Comparison of ENCODE assay signal across 17 cellular contexts in genomic region chr12:112349440-112349839, GRCh38. TPM values are rescaled to one million over a fixed set of nuclear protein-coding genes. Genes with fewer than 3 reads are reported as not detected.
DNase-seq lines count a peak whose midpoint lies in the region; ATAC-seq, FAIRE-seq and TF ChIP-seq lines count a peak whose summit lies in the region.
"Had no signal": no experiment of that assay in that cellular context is flagged by ENCODE, and none has a peak within 500 bp of the region (broad histone marks: within the 10 kb centered on the region; RNA-seq: fewer than 3 reads in every experiment).

No MANE protein-coding gene starts in this region.

- peaks cover 9% of the 10 kb centered on the region; the same call in 1 of the 2 replicates for H4K20me1 ChIP-seq in K562 (replicated peaks; ENCODE audit: control insufficient read depth, insufficient read depth, low read length)

- H3K27me3 Mint-ChIP-seq in naive B cell: no peaks in the 10 kb centered on the region
- H3K27me3 Mint-ChIP-seq: activated naive CD4-positive, alpha-beta T cell treated with anti-CD3 and anti-CD28 coated beads, Interleukin-2, amount 50 U/mL, for 24 hours had no signal

- TF ChIP-seq EP300 in Ishikawa (IDR thresholded peaks at IDR 0.05; ENCODE audit: borderline replicate concordance) (no peak), K562 (IDR thresholded peaks at IDR 0.05; ENCODE audit: low read length) (no peak)

- WGBS in K562 (ENCODE audit: insufficient coverage, low coverage, missing lambda C conversion rate): 15% methylated on average over 2 of the region's 2 CpGs
- WGBS in small intestine, 3 donors: 70 to 82% (median 79%) methylated on average over 2 of the region's 2 CpGs

- TF ChIP-seq RAD21 in Ishikawa (IDR thresholded peaks at IDR 0.05; ENCODE audit: low read depth) (no peak), K562 (CRISPR knock-in tag; conservative IDR thresholded peaks at IDR 0.05 in 1 of 2, IDR thresholded peaks at IDR 0.05 in 1 of 2) (no peak)

- H3K79me2 ChIP-seq in K562 (ENCODE audit: control insufficient read depth, insufficient read depth, low read length): peaks cover 68% of the 10 kb centered on the region

- BruUV-seq in K562 (replicated peaks; lab: Mats Ljungman, UMichigan): no TSS peak

- in situ Hi-C loops in K562 (cut with MboI): no loop called here

- H3K4me1 Mint-ChIP-seq in naive B cell: peaks cover 53 to 89% (median 75%) of the 10 kb centered on the region in 3 donors

- no peak for TF ChIP-seq CTCF in K562 (IDR thresholded peaks at IDR 0.05 in 2 of 3, conservative IDR thresholded peaks at IDR 0.05 in 1 of 3; ENCODE audit: insufficient read depth in 2 of 3, low read depth in 1 of 3, low read length in 3 of 3)

- POLR2A ChIA-PET in K562 (lab: Yijun Ruan, JAX): interaction anchor here (2.2 kb wide), 1 partner anchor 15 kb away, joined by 10 read pairs; no protein-coding TSS in a partner anchor

- ATAC-seq in K562 (no peak), naive B cell (ENCODE audit: low read depth in 2 of 2) (peak; percentile 21 to 63), GM21447 (IDR thresholded peaks at IDR 0.05; ENCODE audit: unreplicated experiment) (no peak)
- ATAC-seq: HepG2 had no signal

- H3K4me3 Mint-ChIP-seq in naive B cell: peak overlapping the region; percentile 7 to 90 (median 68)
- H3K4me3 Mint-ChIP-seq: activated naive CD4-positive, alpha-beta T cell treated with anti-CD3 and anti-CD28 coated beads, Interleukin-2, amount 50 U/mL, for 24 hours; H9 had no signal

- peak; percentile 73 to 91 for DNase-seq in NCI-H446 (lab: John Stamatoyannopoulos, UW)
- no peak for DNase-seq in K562 (ENCODE audit: extremely low read depth in 1 of 4, low spot score in 3 of 4)
- DNase-seq in naive B cell: no peak
- DNase-seq in ecto neural progenitor cell (ENCODE audit: low spot score): no peak
- DNase-seq in small intestine: no peak
- DNase-seq in activated T-cell treated with anti-CD3 and anti-CD28 coated beads for 4 hours: no peak
- DNase-seq: AML-193; DMS153; H9; islet precursor cell; NCI-H1930; stimulated activated CD4-positive, alpha-beta T cell treated with anti-CD3 and anti-CD28 coated beads, Interleukin-12 subunit alpha, Interleukin-12 subunit beta, amount 100 ng/mL, for 4 hours had no signal

- no peak for TF ChIP-seq POLR2A in K562 (conservative IDR thresholded peaks at IDR 0.05)

- FAIRE-seq in K562 (lab: Jason Lieb, UNC) (peak; percentile 19), small intestine (lab: Jason Lieb, UNC) (no peak)
- FAIRE-seq: HepG2 had no signal

- no peaks in the 10 kb centered on the region for H3K9me1 ChIP-seq in K562 (ENCODE audit: control insufficient read depth, insufficient read depth, low read length)

- H3K27ac ChIP-seq in K562 (ENCODE audit: extremely low read depth, low read depth, low read length) (no peak overlapping the region), small intestine (ENCODE audit: low read depth in 1 of 2, low read length in 1 of 2) (no peak overlapping the region)
- H3K27ac ChIP-seq: cardiac muscle cell had no signal

- H3K36me3 Mint-ChIP-seq in naive B cell: no peaks in the 10 kb centered on the region

- H3K9ac ChIP-seq in K562 (ENCODE audit: insufficient read depth in 1 of 2, low read depth in 2 of 2, low read length in 2 of 2): no peak overlapping the region

- H3K4me2 ChIP-seq in K562 (ENCODE audit: insufficient read depth, low read length): no peak overlapping the region

- no peaks in the 10 kb centered on the region for H3K9me3 Mint-ChIP-seq in naive B cell
- H3K9me3 Mint-ChIP-seq: activated naive CD4-positive, alpha-beta T cell treated with anti-CD3 and anti-CD28 coated beads, Interleukin-2, amount 50 U/mL, for 24 hours; H9 had no signal

- H3K9me3 ChIP-seq in K562 (replicated peaks; ENCODE audit: control insufficient read depth, insufficient read depth, low read depth, low read length) (no peaks in the 10 kb centered on the region), small intestine (ENCODE audit: control insufficient read depth, low read depth) (no peaks in the 10 kb centered on the region)

- no peak overlapping the region for H2AFZ ChIP-seq in K562 (ENCODE audit: low read depth, low read length)

- peaks cover 41 to 45% of the 10 kb centered on the region in 2 experiments for H3K4me1 ChIP-seq in K562 (replicated peaks in 1 of 2; ENCODE audit: control insufficient read depth in 2 of 2, insufficient read depth in 2 of 2, low read length in 2 of 2)
- H3K4me1 ChIP-seq in small intestine (ENCODE audit: control insufficient read depth in 2 of 2, insufficient read depth in 1 of 2, low read depth in 1 of 2, low read length in 1 of 2): peaks cover 0 to 3% of the 10 kb centered on the region in 2 donors

- H3K36me3 ChIP-seq in K562 (ENCODE audit: control insufficient read depth, insufficient read depth, low read length): no peaks in the 10 kb centered on the region
- no peaks in the 10 kb centered on the region for H3K36me3 ChIP-seq in small intestine (ENCODE audit: control insufficient read depth in 2 of 2, insufficient read depth in 2 of 2, low read length in 2 of 2)
- H3K36me3 ChIP-seq: cardiac muscle cell had no signal

- peak overlapping the region; percentile 54 to 95 (median 86) for H3K27ac Mint-ChIP-seq in naive B cell
- H3K27ac Mint-ChIP-seq: activated naive CD4-positive, alpha-beta T cell treated with anti-CD3 and anti-CD28 coated beads, Interleukin-2, amount 50 U/mL, for 24 hours; H9 had no signal

- no peak overlapping the region for H3K4me3 ChIP-seq in K562
- H3K4me3 ChIP-seq in small intestine (ENCODE audit: low read depth in 1 of 2, low read length in 2 of 2): no peak overlapping the region
- H3K4me3 ChIP-seq: cardiac muscle cell had no signal

- intact Hi-C loops in K562 (cut with micrococcal nuclease): no loop called here

- CTCF ChIA-PET in K562 (lab: Yijun Ruan, JAX; ENCODE audit: low intra/inter-chr PET ratio): no interaction called here

- H3K27me3 ChIP-seq in K562 (ENCODE audit: control insufficient read depth in 2 of 2, insufficient read depth in 2 of 2, low read length in 2 of 2): no peaks in the 10 kb centered on the region
- H3K27me3 ChIP-seq in small intestine (ENCODE audit: control insufficient read depth in 2 of 2, insufficient read depth in 2 of 2, low read length in 2 of 2): no peaks in the 10 kb centered on the region
- H3K27me3 ChIP-seq: cardiac muscle cell had no signal

TF ChIP-seq in Ishikawa, 13 proteins besides CTCF, POLR2A, EP300 and RAD21:
- TF ChIP-seq EGR1 (IDR thresholded peaks at IDR 0.05): no peak
- peak; percentile 37 for TF ChIP-seq NFIC (IDR thresholded peaks at IDR 0.05)
TF ChIP-seq in Ishikawa: peak in this region for 1.

TF ChIP-seq in K562, 482 proteins besides CTCF, POLR2A, EP300 and RAD21 (continues in another document):
- no peak for TF ChIP-seq RFX1 (IDR thresholded peaks at IDR 0.05)
- TF ChIP-seq SIRT6 (IDR thresholded peaks at IDR 0.05; ENCODE audit: low read depth, low read length): no peak
- TF ChIP-seq KAT2B (IDR thresholded peaks at IDR 0.05; ENCODE audit: low read depth, low read length): no peak
- no peak for TF ChIP-seq RBM22 (IDR thresholded peaks at IDR 0.05; ENCODE audit: low read depth, low read length, poor library complexity, severe bottlenecking)
- TF ChIP-seq SMARCB1 (IDR thresholded peaks at IDR 0.05; ENCODE audit: insufficient read length, low read depth): no peak
- TF ChIP-seq KAT7 (CRISPR knock-in tag; IDR thresholded peaks at IDR 0.05; ENCODE audit: borderline replicate concordance): no peak

RNA-seq across cellular contexts. Expression of gene HECTD4, which starts 32.8 kb away (rescaled TPM):
- 228 and 304 TPM in 2 replicates for total RNA-seq in K562 (2011; cell fraction: chromatin; rRNA removed; ENCODE audit: low replicate concordance)
- total RNA-seq in K562 (2011; cell fraction: nucleolus; rRNA removed): 113 and 121 TPM in 2 replicates
- 142 and 162 TPM in 2 replicates for total RNA-seq in K562 (2011; cell fraction: nucleoplasm; rRNA removed)
- total RNA-seq in K562 (2014; rRNA removed) (8.4 and 12.5 TPM in 2 replicates), K562 (2014; rRNA removed; fragmentation: Illumina TruSeq; extraction: Trizol) (13.5 and 15.0 TPM in 2 replicates), K562 (2015; rRNA removed; fragmentation: Illumina TruSeq; extraction: Trizol) (15.6 and 17.3 TPM in 2 replicates), K562 (2021) (25.2 and 33.3 TPM in 2 replicates)
- polyA plus RNA-seq in K562 (2011; rRNA removed) (11.0 and 16.1 TPM in 2 replicates), K562 (2014; fragmentation: Illumina TruSeq; extraction: Trizol) (13.6 and 14.6 TPM in 2 replicates), K562 (2014; fragmentation: Nextera tagmentation; extraction: Ambion mirVana) (1 to 10 TPM; 3.5 to 4.5 TPM), K562 (2014; rRNA removed) (11.5 and 14.7 TPM in 2 replicates), naive B cell (ENCODE audit: low read depth in 6 of 6) (10 to 100 TPM in 1 of 6 donors, 1 to 10 TPM in 5; 6.1 to 19.1 (median 8.0) TPM), small intestine (10 to 100 TPM in 2 of 3 donors, 1 to 10 TPM in 1; 6.1 to 11.6 (median 11.2) TPM)
- polyA plus RNA-seq in K562 (2011; cell fraction: cytosol; rRNA removed): 6.2 and 6.6 TPM in 2 replicates
- polyA plus RNA-seq in K562 (2011; cell fraction: nucleus; rRNA removed): 57.5 and 62.2 TPM in 2 replicates
- polyA plus RNA-seq in K562 (2012): 17.5 and 22.3 TPM in 2 replicates
- polyA minus RNA-seq in K562 (2011; rRNA and poly(A)+ RNA removed): 56.9 and 62.2 TPM in 2 replicates
- polyA minus RNA-seq in K562 (2011; cell fraction: cytosol; rRNA and poly(A)+ RNA removed): 24.2 and 31.3 TPM in 2 replicates
- polyA minus RNA-seq in K562 (2011; cell fraction: nucleus; rRNA and poly(A)+ RNA removed): 47.9 and 93.0 TPM in 2 replicates

RNA-seq across cellular contexts. Expression of gene RPL6, which starts 60.0 kb away (rescaled TPM):
- total RNA-seq in K562 (2011; cell fraction: chromatin; rRNA removed; ENCODE audit: low replicate concordance): 348 and 589 TPM in 2 replicates
- 314 and 317 TPM in 2 replicates for total RNA-seq in K562 (2011; cell fraction: nucleolus; rRNA removed)
- total RNA-seq in K562 (2011; cell fraction: nucleoplasm; rRNA removed): 537 and 721 TPM in 2 replicates
- total RNA-seq in K562 (2014; rRNA removed) (1,529 and 1,811 TPM in 2 replicates), K562 (2014; rRNA removed; fragmentation: Illumina TruSeq; extraction: Trizol) (3,099 and 3,427 TPM in 2 replicates), K562 (2015; rRNA removed; fragmentation: Illumina TruSeq; extraction: Trizol) (2,718 and 2,856 TPM in 2 replicates), K562 (2021) (1,959 and 2,095 TPM in 2 replicates)
- polyA plus RNA-seq in K562 (2011; rRNA removed) (2,667 and 2,691 TPM in 2 replicates), K562 (2014; fragmentation: Illumina TruSeq; extraction: Trizol) (2,543 and 3,103 TPM in 2 replicates), K562 (2014; fragmentation: Nextera tagmentation; extraction: Ambion mirVana) (1,000 to 10,000 TPM; 1,519 to 1,617 TPM), K562 (2014; rRNA removed) (2,156 and 2,396 TPM in 2 replicates), naive B cell (ENCODE audit: low read depth in 6 of 6) (100 to 1,000 TPM; 265 to 541 (median 474) TPM), small intestine (1,000 to 10,000 TPM; 1,016 to 2,257 (median 2,012) TPM)
- 1,053 and 1,467 TPM in 2 replicates for polyA plus RNA-seq in K562 (2011; cell fraction: cytosol; rRNA removed)
- 536 and 802 TPM in 2 replicates for polyA plus RNA-seq in K562 (2011; cell fraction: nucleus; rRNA removed)
- 2,256 and 2,883 TPM in 2 replicates for polyA plus RNA-seq in K562 (2012)
- 731 and 844 TPM in 2 replicates for polyA minus RNA-seq in K562 (2011; rRNA and poly(A)+ RNA removed)
- polyA minus RNA-seq in K562 (2011; cell fraction: cytosol; rRNA and poly(A)+ RNA removed): 462 and 473 TPM in 2 replicates
- 140 and 278 TPM in 2 replicates for polyA minus RNA-seq in K562 (2011; cell fraction: nucleus; rRNA and poly(A)+ RNA removed)

Comparison
In these comparisons a context has a peak if more than half of its experiments do, and no peak if none do; other contexts are left out.
1. DNase-seq: peak in NCI-H446 (2 of 2); none in K562 (0 of 4), naive B cell (single experiment), ecto neural progenitor cell (single experiment), small intestine (single experiment) and activated T-cell treated with anti-CD3 and anti-CD28 coated beads for 4 hours (single experiment).
2. ATAC-seq: peak in naive B cell (2 of 2); none in K562 (single experiment) and GM21447 (single experiment).